ENCODE assay signal across 8 cellular contexts in genomic region chr5:139458580-139459407, GRCh38. TPM values are rescaled to one million over a fixed set of nuclear protein-coding genes. Genes with fewer than 3 reads are reported as not detected.
DNase-seq lines count a peak whose midpoint lies in the region; ATAC-seq and TF ChIP-seq lines count a peak whose summit lies in the region.

No MANE protein-coding gene starts in this region.

- H2AFZ ChIP-seq in neuronal stem cell (ENCODE audit: low read length) = peak overlapping the region; percentile 40

- H3K27ac ChIP-seq in brain microvascular endothelial cell = peak overlapping the region; percentile 90
- no peak overlapping the region for H3K27ac ChIP-seq in neuronal stem cell (replicated peaks; ENCODE audit: low read length)

- H2BK15ac ChIP-seq in neuronal stem cell (ENCODE audit: low read length) = no peak overlapping the region

- peak; percentile 69 for ATAC-seq in GM18502 (IDR thresholded peaks at IDR 0.05; ENCODE audit: poor library complexity, unreplicated experiment)
- peak; percentile 68 for ATAC-seq in HG02981 (IDR thresholded peaks at IDR 0.05; ENCODE audit: unreplicated experiment)

- H3K14ac ChIP-seq in neuronal stem cell (ENCODE audit: low read length) = no peak overlapping the region

- TF ChIP-seq CTCF in brain microvascular endothelial cell (IDR thresholded peaks at IDR 0.05; ENCODE audit: low read depth, low read length, missing control alignments) = no peak

- peaks cover 0 to 2% of the 10 kb centered on the region in 2 donors for H3K9me3 ChIP-seq in neuronal stem cell (replicated peaks in 1 of 2; ENCODE audit: control insufficient read depth in 2 of 2, insufficient read depth in 1 of 2, low read depth in 1 of 2, low read length in 2 of 2)

- no peak overlapping the region for H3K4ac ChIP-seq in neuronal stem cell (ENCODE audit: low read length)

- H3K9ac ChIP-seq in neuronal stem cell (ENCODE audit: low read depth, low read length, poor library complexity) = no peak overlapping the region

- in situ Hi-C loops in brain microvascular endothelial cell (cut with HindIII; ENCODE audit: low pct_ligation_motif_present, low sequenced_read_pairs) = no loop called here

- H3K23ac ChIP-seq in neuronal stem cell (ENCODE audit: low read depth, low read length, poor library complexity) = no peak overlapping the region

- H3K27me3 ChIP-seq in brain microvascular endothelial cell (replicated peaks) (no peaks in the 10 kb centered on the region), neuronal stem cell (ENCODE audit: control insufficient read depth in 3 of 3, insufficient read depth in 3 of 3, low read depth in 1 of 3, low read length in 3 of 3) (peaks cover 0 to 4% (median 3%) of the 10 kb centered on the region in 3 experiments)

- no peak overlapping the region for H3K18ac ChIP-seq in neuronal stem cell (ENCODE audit: low read length)

- H2BK12ac ChIP-seq in neuronal stem cell (ENCODE audit: low read length) = no peak overlapping the region

- H3K4me3 ChIP-seq in brain microvascular endothelial cell (ENCODE audit: low read depth, low read length) (no peak overlapping the region), neuronal stem cell (ENCODE audit: low read length in 2 of 2) (no peak overlapping the region)

- H3K79me1 ChIP-seq in neuronal stem cell (ENCODE audit: low read depth, low read length) = peaks cover 2% of the 10 kb centered on the region

- no peak overlapping the region for H3K4me2 ChIP-seq in neuronal stem cell (ENCODE audit: insufficient read depth, low read length, poor library complexity, severe bottlenecking)

- peaks cover 4 to 5% of the 10 kb centered on the region in 2 donors for H3K4me1 ChIP-seq in neuronal stem cell (ENCODE audit: control insufficient read depth in 2 of 2, insufficient read depth in 1 of 2, low read depth in 1 of 2, low read length in 2 of 2)

- H4K91ac ChIP-seq in neuronal stem cell (ENCODE audit: low read depth, low read length, poor library complexity) = no peak overlapping the region

- DNase-seq in T-helper 22 cell (ENCODE audit: low read depth) (peak; percentile 84), brain microvascular endothelial cell (peak; percentile 87), neuronal stem cell (ENCODE audit: low spot score) (no peak), nucleus accumbens (lab: John Stamatoyannopoulos, UW) (no peak), NCI-H1048 (lab: John Stamatoyannopoulos, UW) (no peak), SW480 (ENCODE audit: low spot score) (no peak)

- H2AK5ac ChIP-seq in neuronal stem cell (ENCODE audit: low read depth, low read length) = no peak overlapping the region

- H3K36me3 ChIP-seq in brain microvascular endothelial cell (replicated peaks) (peaks cover 8% of the 10 kb centered on the region), neuronal stem cell (replicated peaks in 1 of 2; ENCODE audit: control insufficient read depth in 2 of 2, insufficient read depth in 2 of 2, low read length in 2 of 2) (no peaks in the 10 kb centered on the region)

- no peak overlapping the region for H2BK120ac ChIP-seq in neuronal stem cell (ENCODE audit: low read depth, low read length)

- WGBS in neuronal stem cell (ENCODE audit: extremely low coverage in 2 of 2, insufficient read length in 2 of 2, insufficient replicate concordance in 1 of 2), 2 donors = no CpG with 5 or more reads among the region's 8 CpGs

- no peak overlapping the region for H4K8ac ChIP-seq in neuronal stem cell (ENCODE audit: low read depth, low read length)

- H2BK5ac ChIP-seq in neuronal stem cell (ENCODE audit: low read length) = no peak overlapping the region

RNA-seq across cellular contexts. Expression of gene ECSCR, which starts 3.7 kb away (rescaled TPM):
- polyA plus RNA-seq in neuronal stem cell (2013, experiment 1 of 2) = 0.32 TPM
- polyA plus RNA-seq in neuronal stem cell (2013, experiment 2 of 2) = 0.21 TPM

RNA-seq across cellular contexts. Expression of gene SMIM33, which starts 12.0 kb away (rescaled TPM):
- not detected for polyA plus RNA-seq in neuronal stem cell (2013, experiment 1 of 2)
- not detected for polyA plus RNA-seq in neuronal stem cell (2013, experiment 2 of 2)

RNA-seq across cellular contexts. Expression of gene DNAJC18, which starts 19.5 kb away (rescaled TPM):
- 15.9 TPM for polyA plus RNA-seq in neuronal stem cell (2013, experiment 1 of 2)
- 15.9 TPM for polyA plus RNA-seq in neuronal stem cell (2013, experiment 2 of 2)

RNA-seq across cellular contexts. Expression of gene STING1, which starts 23.8 kb away (rescaled TPM):
- polyA plus RNA-seq in neuronal stem cell (2013, experiment 1 of 2) = 0.22 TPM
- polyA plus RNA-seq in neuronal stem cell (2013, experiment 2 of 2) = 0.10 TPM

RNA-seq across cellular contexts. Expression of gene SPATA24, which starts 54.9 kb away (rescaled TPM):
- 15.3 TPM for polyA plus RNA-seq in neuronal stem cell (2013, experiment 1 of 2)
- polyA plus RNA-seq in neuronal stem cell (2013, experiment 2 of 2) = 15.2 TPM

Comparison
In these comparisons a context has a peak if more than half of its experiments do, and no peak if none do; other contexts are left out.
1. DNase-seq: peak in T-helper 22 cell (single experiment) and brain microvascular endothelial cell (single experiment); none in neuronal stem cell (single experiment), nucleus accumbens (0 of 56), NCI-H1048 (single experiment) and SW480 (single experiment).